Comparison of ENCODE assay signal across 30 cellular contexts in the genomic region with DNA sequence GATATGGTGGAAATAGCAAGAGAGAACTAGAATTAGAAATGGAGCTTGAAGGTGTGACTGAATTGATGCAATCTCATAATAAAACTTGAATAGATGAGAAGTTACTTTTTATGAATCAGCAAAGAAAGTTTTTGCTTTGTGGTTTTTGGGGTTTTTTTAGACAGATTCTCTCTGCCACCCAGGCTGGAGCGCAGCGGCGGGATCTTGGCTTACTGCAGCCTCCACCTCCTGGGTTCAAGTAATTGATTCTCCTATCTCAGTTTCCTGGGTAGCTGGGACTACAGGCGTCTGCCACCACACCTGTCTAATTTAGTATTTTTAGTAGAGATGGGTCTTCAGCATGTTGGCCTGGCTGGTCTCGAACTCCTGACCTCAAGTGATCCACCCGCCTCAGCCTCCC. TPM values are rescaled to one million over a fixed set of nuclear protein-coding genes. Genes with fewer than 3 reads are reported as not detected.
"Had no signal": no experiment of that assay in that cellular context is flagged by ENCODE, and none has a peak within 500 bp of the region (broad histone marks: within the 10 kb centered on the region; RNA-seq: fewer than 3 reads in every experiment).

No MANE protein-coding gene starts in this region.

- H3K36me3 Mint-ChIP-seq: activated CD4-positive, alpha-beta memory T cell treated with anti-CD3 and anti-CD28 coated beads for 36 hours; activated CD8-positive, alpha-beta memory T cell treated with anti-CD3 and anti-CD28 coated beads, Interleukin-2, amount 10 ng/mL, durations not matched to agents 7 days and 5 days; activated naive CD4-positive, alpha-beta T cell treated with anti-CD3 and anti-CD28 coated beads, Interleukin-2, amount 50 U/mL, for 24 hours; activated naive CD8-positive, alpha-beta T cell treated with anti-CD3 and anti-CD28 coated beads for 36 hours; WTC11 had no signal

- H3K27me3 Mint-ChIP-seq: activated CD4-positive, alpha-beta memory T cell treated with anti-CD3 and anti-CD28 coated beads for 36 hours; activated CD8-positive, alpha-beta memory T cell treated with anti-CD3 and anti-CD28 coated beads, Interleukin-2, amount 10 ng/mL, durations not matched to agents 7 days and 5 days; activated naive CD4-positive, alpha-beta T cell treated with anti-CD3 and anti-CD28 coated beads, Interleukin-2, amount 50 U/mL, for 24 hours; activated naive CD8-positive, alpha-beta T cell treated with anti-CD3 and anti-CD28 coated beads for 36 hours; activated naive CD8-positive, alpha-beta T cell treated with anti-CD3 and anti-CD28 coated beads, Interleukin-2, amount 50 U/mL, for 24 hours; effector memory CD8-positive, alpha-beta T cell had no signal

- DNase-seq: activated CD4-positive, alpha-beta memory T cell treated with anti-CD3 and anti-CD28 coated beads for 36 hours; activated CD4-positive, alpha-beta T cell treated with anti-CD3 and anti-CD28 coated beads for 1 hour; activated CD4-positive, alpha-beta T cell treated with anti-CD3 and anti-CD28 coated beads for 48 hours; activated CD4-positive, alpha-beta T cell treated with anti-CD3 and anti-CD28 coated beads, Interleukin-2, amount 50 U/mL, for 1 hour; activated CD8-positive, alpha-beta memory T cell treated with anti-CD3 and anti-CD28 coated beads, Interleukin-2, amount 10 ng/mL, durations not matched to agents 7 days and 5 days; activated CD8-positive, alpha-beta memory T cell treated with anti-CD3 and anti-CD28 coated beads, Interleukin-2, amount 50 U/mL, for 4 hours; activated CD8-positive, alpha-beta T cell treated with anti-CD3 and anti-CD28 coated beads, Interleukin-2, amount 10 ng/mL, durations not matched to agents 7 days and 5 days; activated gamma-delta T cell; activated naive CD4-positive, alpha-beta T cell; activated naive CD8-positive, alpha-beta T cell treated with anti-CD3 and anti-CD28 coated beads for 36 hours; activated naive CD8-positive, alpha-beta T cell treated with anti-CD3 and anti-CD28 coated beads, Interleukin-2, amount 50 U/mL, for 24 hours; activated T-cell treated with anti-CD3 and anti-CD28 coated beads, Interleukin-2, amount 50 U/mL, for 1 hour; adrenal gland; amygdala; aorta; body of pancreas; caudate nucleus; cortex of kidney; dermis blood vessel endothelial cell; effector CD4-positive, alpha-beta T cell; effector memory CD8-positive, alpha-beta T cell; erythroblast; foreskin keratinocyte; gastrocnemius medialis; glutamatergic neuron; heart left ventricle; hypothalamus had no signal

- H3K9me3 Mint-ChIP-seq: activated CD4-positive, alpha-beta memory T cell treated with anti-CD3 and anti-CD28 coated beads for 36 hours; activated naive CD4-positive, alpha-beta T cell treated with anti-CD3 and anti-CD28 coated beads, Interleukin-2, amount 50 U/mL, for 24 hours; activated naive CD8-positive, alpha-beta T cell treated with anti-CD3 and anti-CD28 coated beads for 36 hours; activated naive CD8-positive, alpha-beta T cell treated with anti-CD3 and anti-CD28 coated beads, Interleukin-2, amount 50 U/mL, for 24 hours; activated T-helper 1 cell treated with anti-CD3 and anti-CD28 coated beads, Interleukin-12 subunit alpha, Interleukin-12 subunit beta, Interleukin-2, Interleukin-4 antibody, amounts not matched to agents 30 ng/mL and 10 ng/mL and 1 ng/mL, durations not matched to agents 14 hours and 24 hours and 36 hours; effector memory CD8-positive, alpha-beta T cell; WTC11 had no signal

- H3K4me3 Mint-ChIP-seq: activated CD4-positive, alpha-beta memory T cell treated with anti-CD3 and anti-CD28 coated beads for 36 hours; activated CD8-positive, alpha-beta memory T cell treated with anti-CD3 and anti-CD28 coated beads, Interleukin-2, amount 10 ng/mL, durations not matched to agents 7 days and 5 days; activated CD8-positive, alpha-beta T cell treated with anti-CD3 and anti-CD28 coated beads, Interleukin-2, amount 10 ng/mL, durations not matched to agents 7 days and 5 days; activated naive CD4-positive, alpha-beta T cell treated with anti-CD3 and anti-CD28 coated beads, Interleukin-2, amount 50 U/mL, for 24 hours; activated naive CD8-positive, alpha-beta T cell treated with anti-CD3 and anti-CD28 coated beads for 36 hours; activated naive CD8-positive, alpha-beta T cell treated with anti-CD3 and anti-CD28 coated beads, Interleukin-2, amount 50 U/mL, for 24 hours; activated T-helper 1 cell treated with anti-CD3 and anti-CD28 coated beads, Interleukin-12 subunit alpha, Interleukin-12 subunit beta, Interleukin-2, Interleukin-4 antibody, amounts not matched to agents 30 ng/mL and 10 ng/mL and 1 ng/mL, durations not matched to agents 14 hours and 24 hours and 36 hours; effector memory CD8-positive, alpha-beta T cell; WTC11 had no signal

- ATAC-seq: activated CD8-positive, alpha-beta memory T cell treated with anti-CD3 and anti-CD28 coated beads, Interleukin-2, amount 10 ng/mL, durations not matched to agents 7 days and 5 days; activated CD8-positive, alpha-beta T cell treated with anti-CD3 and anti-CD28 coated beads, Interleukin-2, amount 10 ng/mL, durations not matched to agents 7 days and 5 days; activated naive CD8-positive, alpha-beta T cell treated with anti-CD3 and anti-CD28 coated beads, Interleukin-2, amount 50 U/mL, for 24 hours; body of pancreas; effector memory CD8-positive, alpha-beta T cell; foreskin keratinocyte; gastrocnemius medialis; heart left ventricle; WTC11 had no signal

- H3K4me1 Mint-ChIP-seq: activated CD8-positive, alpha-beta memory T cell treated with anti-CD3 and anti-CD28 coated beads, Interleukin-2, amount 10 ng/mL, durations not matched to agents 7 days and 5 days; activated naive CD4-positive, alpha-beta T cell treated with anti-CD3 and anti-CD28 coated beads, Interleukin-2, amount 50 U/mL, for 24 hours; activated naive CD8-positive, alpha-beta T cell treated with anti-CD3 and anti-CD28 coated beads, Interleukin-2, amount 50 U/mL, for 24 hours; WTC11 had no signal

- H3K27ac Mint-ChIP-seq: activated CD4-positive, alpha-beta memory T cell treated with anti-CD3 and anti-CD28 coated beads for 36 hours; activated CD8-positive, alpha-beta memory T cell treated with anti-CD3 and anti-CD28 coated beads, Interleukin-2, amount 10 ng/mL, durations not matched to agents 7 days and 5 days; activated CD8-positive, alpha-beta T cell treated with anti-CD3 and anti-CD28 coated beads, Interleukin-2, amount 10 ng/mL, durations not matched to agents 7 days and 5 days; activated naive CD4-positive, alpha-beta T cell treated with anti-CD3 and anti-CD28 coated beads, Interleukin-2, amount 50 U/mL, for 24 hours; activated naive CD8-positive, alpha-beta T cell treated with anti-CD3 and anti-CD28 coated beads for 36 hours; activated naive CD8-positive, alpha-beta T cell treated with anti-CD3 and anti-CD28 coated beads, Interleukin-2, amount 50 U/mL, for 24 hours; activated T-helper 1 cell treated with anti-CD3 and anti-CD28 coated beads, Interleukin-12 subunit alpha, Interleukin-12 subunit beta, Interleukin-2, Interleukin-4 antibody, amounts not matched to agents 30 ng/mL and 10 ng/mL and 1 ng/mL, durations not matched to agents 14 hours and 24 hours and 36 hours; effector memory CD8-positive, alpha-beta T cell; WTC11 had no signal

RNA-seq across cellular contexts. Expression of gene NEIL3, which starts 23.7 kb away (rescaled TPM):
- total RNA-seq: body of pancreas, gastrocnemius medialis had no signal
